ENCODE assay signal across 1 cellular context in genomic region chr5:176415240-176416122, GRCh38.
TF ChIP-seq lines count a peak whose summit lies in the region.

No MANE protein-coding gene starts in this region.

TF ChIP-seq in K562, 482 proteins besides CTCF, POLR2A, EP300 and RAD21 (continued from another document):
- no peak for TF ChIP-seq ZNF395 (CRISPR knock-in tag; IDR thresholded peaks at IDR 0.05)
- TF ChIP-seq CTBP1 (IDR thresholded peaks at IDR 0.05; ENCODE audit: borderline replicate concordance), result no peak
- TF ChIP-seq EGR1 (conservative IDR thresholded peaks at IDR 0.05), result no peak
- peak in 1 of 2 experiments; percentile 81; a peak in 2 of 3 replicates for TF ChIP-seq CBX3 (IDR thresholded peaks at IDR 0.05; ENCODE audit: borderline replicate concordance in 1 of 2, low read length in 2 of 2)
- peak; percentile 83; the same call in 1 of the 2 replicates for TF ChIP-seq CBX1 (IDR thresholded peaks at IDR 0.05; ENCODE audit: low read depth)
- TF ChIP-seq RCOR1 (IDR thresholded peaks at IDR 0.05; ENCODE audit: borderline replicate concordance in 1 of 2, low read depth in 2 of 2, low read length in 2 of 2), result peak in 1 of 2 experiments; percentile 90; a peak in 3 of 4 replicates
- TF ChIP-seq HDAC2 (IDR thresholded peaks at IDR 0.05), result peak; percentile 94; the same call in 1 of the 2 replicates
- TF ChIP-seq TAF15 (IDR thresholded peaks at IDR 0.05; ENCODE audit: low read depth, low read length), result no peak
- no peak for TF ChIP-seq NFXL1 (CRISPR knock-in tag; IDR thresholded peaks at IDR 0.05)
- TF ChIP-seq ZNF639 (CRISPR knock-in tag; conservative IDR thresholded peaks at IDR 0.05 in 1 of 2, IDR thresholded peaks at IDR 0.05 in 1 of 2), result no peak
